ENCODE assay signal across 8 cellular contexts in the genomic region with DNA sequence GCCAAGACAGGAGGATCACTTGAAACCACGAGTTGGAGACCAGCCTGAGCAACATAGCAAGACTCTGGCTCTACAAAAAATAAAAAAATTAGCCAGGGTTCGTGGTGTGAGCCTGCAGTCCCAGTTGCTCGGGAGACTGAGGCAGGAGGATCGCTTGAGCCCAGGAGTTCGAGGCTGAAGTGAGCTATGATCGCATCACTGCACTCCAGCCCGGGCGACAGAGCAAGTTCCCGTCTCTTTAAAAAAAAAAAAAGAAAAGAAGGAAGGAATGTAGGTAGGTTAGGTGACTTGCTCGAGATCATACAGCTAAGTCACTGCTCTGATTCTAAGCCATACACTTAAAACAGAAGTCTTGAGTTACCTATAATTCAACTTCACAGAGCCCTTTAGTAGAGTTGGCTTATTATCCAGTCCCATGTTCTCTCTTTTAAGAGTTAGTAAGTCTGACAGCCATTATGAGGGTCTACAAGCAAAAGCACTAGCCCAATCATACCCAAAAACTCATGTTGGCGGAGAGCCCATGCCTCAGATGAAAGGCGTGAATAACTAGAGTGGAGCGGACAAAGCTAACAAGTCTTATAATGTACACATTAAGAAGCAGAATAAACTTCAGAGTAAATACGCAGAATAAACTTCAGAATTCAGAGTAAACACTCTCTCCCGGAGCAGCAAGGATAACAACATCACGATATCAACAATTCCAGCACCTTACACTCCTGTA. TPM values are rescaled to one million over a fixed set of nuclear protein-coding genes. Genes with fewer than 3 reads are reported as not detected.
DNase-seq lines count a peak whose midpoint lies in the region; ATAC-seq, FAIRE-seq and TF ChIP-seq lines count a peak whose summit lies in the region.

No MANE protein-coding gene starts in this region.

- no peak for FAIRE-seq in GM12891 (lab: Jason Lieb, UNC)

- no peaks in the 10 kb centered on the region for H3K36me3 ChIP-seq in iPS-15b (ENCODE audit: control insufficient read depth, insufficient read depth, low read length)

- H3K9ac ChIP-seq in iPS-15b (ENCODE audit: low read depth, low read length): peak overlapping the region; percentile 88

- H3K4me3 Mint-ChIP-seq in activated T-helper 1 cell treated with anti-CD3 and anti-CD28 coated beads, Interleukin-12 subunit alpha, Interleukin-12 subunit beta, Interleukin-2, Interleukin-4 antibody, amounts not matched to agents 30 ng/mL and 10 ng/mL and 1 ng/mL, durations not matched to agents 14 hours and 24 hours and 36 hours: peak overlapping the region; percentile 100
- H3K4me3 Mint-ChIP-seq in stimulated activated memory B cell treated with anti-CD40 and anti-IgM and Interleukin-4, amounts not matched to agents 10 μg/mL and 1 μg/mL and 100 μg/mL, for 72 hours: peak overlapping the region; percentile 95

- H3K9me3 ChIP-seq in iPS-15b (ENCODE audit: control insufficient read depth, insufficient read depth, low read length): no peaks in the 10 kb centered on the region

- H3K4me1 Mint-ChIP-seq in activated T-helper 1 cell treated with anti-CD3 and anti-CD28 coated beads, Interleukin-12 subunit alpha, Interleukin-12 subunit beta, Interleukin-2, Interleukin-4 antibody, amounts not matched to agents 30 ng/mL and 10 ng/mL and 1 ng/mL, durations not matched to agents 14 hours and 24 hours and 36 hours (ENCODE audit: low read depth): peaks cover 38% of the 10 kb centered on the region
- H3K4me1 Mint-ChIP-seq in stimulated activated memory B cell treated with anti-CD40 and anti-IgM and Interleukin-4, amounts not matched to agents 10 μg/mL and 1 μg/mL and 100 μg/mL, for 72 hours: peaks cover 48% of the 10 kb centered on the region

- H3K27ac Mint-ChIP-seq in activated T-helper 1 cell treated with anti-CD3 and anti-CD28 coated beads, Interleukin-12 subunit alpha, Interleukin-12 subunit beta, Interleukin-2, Interleukin-4 antibody, amounts not matched to agents 30 ng/mL and 10 ng/mL and 1 ng/mL, durations not matched to agents 14 hours and 24 hours and 36 hours: peak overlapping the region; percentile 98
- peak overlapping the region; percentile 92 for H3K27ac Mint-ChIP-seq in stimulated activated memory B cell treated with anti-CD40 and anti-IgM and Interleukin-4, amounts not matched to agents 10 μg/mL and 1 μg/mL and 100 μg/mL, for 72 hours

- peaks cover 10% of the 10 kb centered on the region for H3K27me3 ChIP-seq in iPS-15b (ENCODE audit: control insufficient read depth, insufficient read depth, low read length)

- DNase-seq in AG10803 (ENCODE audit: low read depth): peak; percentile 28
- no peak for DNase-seq in activated T-helper 1 cell treated with anti-CD3 and anti-CD28 coated beads, Interleukin-12 subunit alpha, Interleukin-12 subunit beta, Interleukin-2, Interleukin-4 antibody, amounts not matched to agents 30 ng/mL and 10 ng/mL and 1 ng/mL, durations not matched to agents 14 hours and 24 hours and 36 hours (ENCODE audit: low spot score)
- no peak for DNase-seq in NCI-H1436 (lab: John Stamatoyannopoulos, UW)
- DNase-seq in stimulated activated CD4-positive, alpha-beta T cell treated with anti-CD3 and anti-CD28 coated beads, Interleukin-4, amount 100 ng/mL, for 24 hours: no peak
- no peak for DNase-seq in GM12891 (ENCODE audit: insufficient read length, low spot score)

- H3K9me3 Mint-ChIP-seq in activated T-helper 1 cell treated with anti-CD3 and anti-CD28 coated beads, Interleukin-12 subunit alpha, Interleukin-12 subunit beta, Interleukin-2, Interleukin-4 antibody, amounts not matched to agents 30 ng/mL and 10 ng/mL and 1 ng/mL, durations not matched to agents 14 hours and 24 hours and 36 hours: no peaks in the 10 kb centered on the region
- H3K9me3 Mint-ChIP-seq in stimulated activated memory B cell treated with anti-CD40 and anti-IgM and Interleukin-4, amounts not matched to agents 10 μg/mL and 1 μg/mL and 100 μg/mL, for 72 hours: no peaks in the 10 kb centered on the region

- H3K36me3 Mint-ChIP-seq in activated T-helper 1 cell treated with anti-CD3 and anti-CD28 coated beads, Interleukin-12 subunit alpha, Interleukin-12 subunit beta, Interleukin-2, Interleukin-4 antibody, amounts not matched to agents 30 ng/mL and 10 ng/mL and 1 ng/mL, durations not matched to agents 14 hours and 24 hours and 36 hours (ENCODE audit: low read depth): peaks cover 8% of the 10 kb centered on the region
- peaks cover 6% of the 10 kb centered on the region for H3K36me3 Mint-ChIP-seq in stimulated activated memory B cell treated with anti-CD40 and anti-IgM and Interleukin-4, amounts not matched to agents 10 μg/mL and 1 μg/mL and 100 μg/mL, for 72 hours

- intact Hi-C loops in activated T-helper 1 cell treated with anti-CD3 and anti-CD28 coated beads, Interleukin-12 subunit alpha, Interleukin-12 subunit beta, Interleukin-2, Interleukin-4 antibody, amounts not matched to agents 30 ng/mL and 10 ng/mL and 1 ng/mL, durations not matched to agents 14 hours and 24 hours and 36 hours (cut with micrococcal nuclease): loop anchor here (1.0 to 10.0 kb wide), 7 partner anchors 12 to 801 kb away; a partner anchor contains a TSS

- no peak for TF ChIP-seq CTCF in AG10803 (conservative IDR thresholded peaks at IDR 0.05; ENCODE audit: low read length)

- H3K4me3 ChIP-seq in AG10803 (ENCODE audit: low read length): peak overlapping the region; percentile 97
- peak overlapping the region; percentile 73 for H3K4me3 ChIP-seq in iPS-15b (ENCODE audit: low read depth, low read length)

- no peaks in the 10 kb centered on the region for H3K4me1 ChIP-seq in iPS-15b (ENCODE audit: control insufficient read depth, insufficient read depth, low read length)

- ATAC-seq in HG02938 (IDR thresholded peaks at IDR 0.05; ENCODE audit: unreplicated experiment): peak; percentile 5
- ATAC-seq in stimulated activated memory B cell treated with anti-CD40 and anti-IgM and Interleukin-4, amounts not matched to agents 10 μg/mL and 1 μg/mL and 100 μg/mL, for 72 hours: no peak

- no peak for TF ChIP-seq POLR2A in GM12891 (IDR thresholded peaks at IDR 0.05; ENCODE audit: low read depth, low read length)

- peaks cover 17% of the 10 kb centered on the region for H3K27me3 Mint-ChIP-seq in activated T-helper 1 cell treated with anti-CD3 and anti-CD28 coated beads, Interleukin-12 subunit alpha, Interleukin-12 subunit beta, Interleukin-2, Interleukin-4 antibody, amounts not matched to agents 30 ng/mL and 10 ng/mL and 1 ng/mL, durations not matched to agents 14 hours and 24 hours and 36 hours (ENCODE audit: insufficient read depth)
- H3K27me3 Mint-ChIP-seq in stimulated activated memory B cell treated with anti-CD40 and anti-IgM and Interleukin-4, amounts not matched to agents 10 μg/mL and 1 μg/mL and 100 μg/mL, for 72 hours: no peaks in the 10 kb centered on the region

TF ChIP-seq in GM12891, 5 proteins besides CTCF, POLR2A, EP300 and RAD21:
- TF ChIP-seq PAX5 (IDR thresholded peaks at IDR 0.05; ENCODE audit: insufficient read depth, low read length, severe bottlenecking) (no peak), SPI1 (IDR thresholded peaks at IDR 0.05; ENCODE audit: low read depth, low read length) (no peak), POU2F2 (IDR thresholded peaks at IDR 0.05; ENCODE audit: low read depth, low read length) (no peak), POLR2AphosphoS5 (IDR thresholded peaks at IDR 0.05; ENCODE audit: low read depth, low read length) (no peak), TAF1 (IDR thresholded peaks at IDR 0.05; ENCODE audit: low read depth, low read length) (no peak)
TF ChIP-seq in GM12891: peak in this region for 0.

RNA-seq across cellular contexts. Expression of a gene that starts 0.8 kb away (rescaled TPM):
- total RNA-seq in activated T-helper 1 cell treated with anti-CD3 and anti-CD28 coated beads, Interleukin-12 subunit alpha, Interleukin-12 subunit beta, Interleukin-2, Interleukin-4 antibody, amounts not matched to agents 30 ng/mL and 10 ng/mL and 1 ng/mL, durations not matched to agents 14 hours and 24 hours and 36 hours: 41.7 and 44.0 TPM in 2 replicates
- 22.5 TPM for polyA plus RNA-seq in GM12891 (2012; ENCODE audit: low read depth, missing spikeins)

RNA-seq across cellular contexts. Expression of a gene that starts 0.9 kb away (rescaled TPM):
- total RNA-seq in activated T-helper 1 cell treated with anti-CD3 and anti-CD28 coated beads, Interleukin-12 subunit alpha, Interleukin-12 subunit beta, Interleukin-2, Interleukin-4 antibody, amounts not matched to agents 30 ng/mL and 10 ng/mL and 1 ng/mL, durations not matched to agents 14 hours and 24 hours and 36 hours: 0.88 and 1.2 TPM in 2 replicates
- 1.7 TPM for polyA plus RNA-seq in GM12891 (2012; ENCODE audit: low read depth, missing spikeins)
